In the genomic region with DNA sequence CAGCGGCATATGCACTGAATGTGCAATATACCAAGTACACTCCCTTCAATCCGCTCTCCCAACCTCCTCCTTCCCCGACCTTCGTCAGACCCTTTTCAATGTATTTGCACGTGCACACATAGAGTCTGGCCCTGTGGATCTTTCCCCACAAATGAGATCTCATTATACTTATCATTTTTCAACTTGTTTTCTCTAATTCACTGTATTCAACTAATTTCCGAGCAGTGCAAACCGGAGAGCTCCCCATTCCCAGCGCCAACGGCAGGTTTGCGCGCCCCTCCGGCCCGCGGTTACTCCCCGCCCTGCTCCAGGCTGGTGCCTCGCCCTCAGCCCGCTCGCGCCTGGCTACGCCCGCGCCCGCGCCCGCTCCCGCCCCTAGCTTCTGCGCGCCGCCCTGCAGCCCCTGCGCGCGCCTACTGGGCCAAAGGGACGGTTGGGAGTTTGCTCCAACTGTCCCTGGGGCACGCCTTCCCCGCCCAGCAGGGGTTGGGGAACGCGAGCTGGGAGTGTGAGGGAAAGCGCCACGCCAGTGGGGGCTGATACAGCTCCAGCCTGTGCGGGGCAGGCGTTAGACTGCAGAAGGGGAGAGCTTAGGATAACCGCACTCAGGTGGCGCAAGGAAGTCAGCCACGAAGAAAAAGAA, we compare ENCODE assay signal across 1 cellular context.
TF ChIP-seq lines count a peak whose summit lies in the region.

No MANE protein-coding gene starts in this region.

TF ChIP-seq in SK-N-SH, 30 proteins besides CTCF, POLR2A, EP300 and RAD21 (continued from another document):
- TF ChIP-seq, protein P1, sequence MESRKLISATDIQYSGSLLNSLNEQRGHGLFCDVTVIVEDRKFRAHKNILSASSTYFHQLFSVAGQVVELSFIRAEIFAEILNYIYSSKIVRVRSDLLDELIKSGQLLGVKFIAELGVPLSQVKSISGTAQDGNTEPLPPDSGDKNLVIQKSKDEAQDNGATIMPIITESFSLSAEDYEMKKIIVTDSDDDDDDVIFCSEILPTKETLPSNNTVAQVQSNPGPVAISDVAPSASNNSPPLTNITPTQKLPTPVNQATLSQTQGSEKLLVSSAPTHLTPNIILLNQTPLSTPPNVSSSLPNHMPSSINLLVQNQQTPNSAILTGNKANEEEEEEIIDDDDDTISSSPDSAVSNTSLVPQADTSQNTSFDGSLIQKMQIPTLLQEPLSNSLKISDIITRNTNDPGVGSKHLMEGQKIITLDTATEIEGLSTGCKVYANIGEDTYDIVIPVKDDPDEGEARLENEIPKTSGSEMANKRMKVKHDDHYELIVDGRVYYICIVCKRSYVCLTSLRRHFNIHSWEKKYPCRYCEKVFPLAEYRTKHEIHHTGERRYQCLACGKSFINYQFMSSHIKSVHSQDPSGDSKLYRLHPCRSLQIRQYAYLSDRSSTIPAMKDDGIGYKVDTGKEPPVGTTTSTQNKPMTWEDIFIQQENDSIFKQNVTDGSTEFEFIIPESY (IDR thresholded peaks at IDR 0.05; ENCODE audit: borderline replicate concordance, low read depth): no peak
- TF ChIP-seq GATA2 (CRISPR knock-in tag; IDR thresholded peaks at IDR 0.05) (no peak), JUND (IDR thresholded peaks at IDR 0.05) (no peak), RFX5 (IDR thresholded peaks at IDR 0.05; ENCODE audit: low read length) (no peak)
- TF ChIP-seq, protein P2, sequence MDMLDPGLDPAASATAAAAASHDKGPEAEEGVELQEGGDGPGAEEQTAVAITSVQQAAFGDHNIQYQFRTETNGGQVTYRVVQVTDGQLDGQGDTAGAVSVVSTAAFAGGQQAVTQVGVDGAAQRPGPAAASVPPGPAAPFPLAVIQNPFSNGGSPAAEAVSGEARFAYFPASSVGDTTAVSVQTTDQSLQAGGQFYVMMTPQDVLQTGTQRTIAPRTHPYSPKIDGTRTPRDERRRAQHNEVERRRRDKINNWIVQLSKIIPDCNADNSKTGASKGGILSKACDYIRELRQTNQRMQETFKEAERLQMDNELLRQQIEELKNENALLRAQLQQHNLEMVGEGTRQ (IDR thresholded peaks at IDR 0.05; ENCODE audit: borderline replicate concordance, low read depth, low read length): no peak
